ENCODE assay signal across 19 cellular contexts in the genomic region with DNA sequence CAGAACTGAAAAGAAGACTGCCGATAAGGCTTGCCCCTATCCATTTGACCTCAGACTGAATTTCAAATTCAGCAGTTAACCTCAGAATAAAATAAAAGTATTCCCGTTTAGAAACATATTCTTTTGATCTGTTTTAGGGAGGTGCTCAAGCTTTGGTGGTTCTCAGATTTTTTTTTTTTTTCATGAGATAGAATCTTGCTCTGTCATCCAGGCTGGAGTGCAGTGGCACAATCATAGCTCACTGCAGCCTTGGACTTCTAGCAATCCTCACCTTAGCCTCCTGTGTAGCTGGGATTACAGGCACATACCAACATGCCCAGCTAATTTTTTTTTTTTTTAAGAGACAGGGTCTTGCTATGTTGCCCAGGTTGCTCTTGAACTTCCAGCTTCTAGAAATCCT. TPM values are rescaled to one million over a fixed set of nuclear protein-coding genes. Genes with fewer than 3 reads are reported as not detected.
DNase-seq lines count a peak whose midpoint lies in the region; ATAC-seq, FAIRE-seq and TF ChIP-seq lines count a peak whose summit lies in the region.
"Had no signal": no experiment of that assay in that cellular context is flagged by ENCODE, and none has a peak within 500 bp of the region (broad histone marks: within the 10 kb centered on the region; RNA-seq: fewer than 3 reads in every experiment).

No MANE protein-coding gene starts in this region.

- H3K27ac ChIP-seq in HEK293 (ENCODE audit: extremely low read depth, low read depth, low read length): no peak overlapping the region
- H3K27ac ChIP-seq in K562 (ENCODE audit: extremely low read depth, low read depth, low read length): peak overlapping the region; percentile 26; the same call in 1 of the 3 replicates
- H3K27ac ChIP-seq: 22Rv1, A549, C4-2B, GM23248 had no signal

- H3K27ac Mint-ChIP-seq in activated CD8-positive, alpha-beta T cell treated with anti-CD3 and anti-CD28 coated beads for 36 hours: peak overlapping the region; percentile 34
- H3K27ac Mint-ChIP-seq in activated CD8-positive, alpha-beta T cell treated with anti-CD3 and anti-CD28 coated beads, Interleukin-2, amount 10 ng/mL, durations not matched to agents 7 days and 5 days: no peak overlapping the region
- H3K27ac Mint-ChIP-seq in naive thymus-derived CD8-positive, alpha-beta T cell: peak overlapping the region in 7 of 10 donors; percentile 14 to 75 (median 58)

- TF ChIP-seq RAD21 in K562 (CRISPR knock-in tag; conservative IDR thresholded peaks at IDR 0.05 in 1 of 2, IDR thresholded peaks at IDR 0.05 in 1 of 2): no peak

- no peak for TF ChIP-seq EP300 in K562 (IDR thresholded peaks at IDR 0.05; ENCODE audit: low read length)

- H3K4me2 ChIP-seq in K562 (ENCODE audit: insufficient read depth, low read length): no peak overlapping the region
- H3K4me2 ChIP-seq: A549 had no signal

- TF ChIP-seq CTCF in activated CD8-positive, alpha-beta T cell treated with anti-CD3 and anti-CD28 coated beads for 36 hours (IDR thresholded peaks at IDR 0.05): no peak
- TF ChIP-seq CTCF in HEK293 (tag by site-specific recombination; IDR thresholded peaks at IDR 0.05) (no peak), K562 (IDR thresholded peaks at IDR 0.05 in 2 of 3, conservative IDR thresholded peaks at IDR 0.05 in 1 of 3; ENCODE audit: insufficient read depth in 2 of 3, low read depth in 1 of 3, low read length in 3 of 3) (no peak)

- peaks cover 56% of the 10 kb centered on the region for H3K36me3 Mint-ChIP-seq in activated CD8-positive, alpha-beta T cell treated with anti-CD3 and anti-CD28 coated beads for 36 hours (ENCODE audit: low read depth)
- H3K36me3 Mint-ChIP-seq in activated CD8-positive, alpha-beta T cell treated with anti-CD3 and anti-CD28 coated beads, Interleukin-2, amount 10 ng/mL, durations not matched to agents 7 days and 5 days (ENCODE audit: low read depth): peaks cover 49% of the 10 kb centered on the region
- H3K36me3 Mint-ChIP-seq in naive thymus-derived CD8-positive, alpha-beta T cell: peaks cover 0 to 29% (median 26%) of the 10 kb centered on the region in 3 donors

- no peaks in the 10 kb centered on the region for H3K27me3 Mint-ChIP-seq in activated CD8-positive, alpha-beta T cell treated with anti-CD3 and anti-CD28 coated beads for 36 hours
- no peaks in the 10 kb centered on the region for H3K27me3 Mint-ChIP-seq in activated CD8-positive, alpha-beta T cell treated with anti-CD3 and anti-CD28 coated beads, Interleukin-2, amount 10 ng/mL, durations not matched to agents 7 days and 5 days (ENCODE audit: low read depth)
- H3K27me3 Mint-ChIP-seq in naive thymus-derived CD8-positive, alpha-beta T cell: no peaks in the 10 kb centered on the region
- H3K27me3 Mint-ChIP-seq: CD4-positive, alpha-beta memory T cell had no signal

- no peak for DNase-seq in activated CD8-positive, alpha-beta T cell treated with anti-CD3 and anti-CD28 coated beads for 36 hours
- DNase-seq in activated CD8-positive, alpha-beta T cell treated with anti-CD3 and anti-CD28 coated beads, Interleukin-2, amount 10 ng/mL, durations not matched to agents 7 days and 5 days: no peak
- DNase-seq in K562 (ENCODE audit: extremely low read depth in 1 of 4, low spot score in 3 of 4) (no peak), kidney tubule cell (ENCODE audit: low spot score) (no peak), NCI-H82 (lab: John Stamatoyannopoulos, UW) (no peak)
- DNase-seq in naive thymus-derived CD8-positive, alpha-beta T cell: no peak
- DNase-seq: AML-193; Calu3; CD4-positive, alpha-beta memory T cell; DMS53; DND-41; EL; GM23248 had no signal

- CTCF ChIA-PET in activated CD8-positive, alpha-beta T cell treated with anti-CD3 and anti-CD28 coated beads for 36 hours (lab: Charles Lee): no interaction called here
- CTCF ChIA-PET in activated CD8-positive, alpha-beta T cell treated with anti-CD3 and anti-CD28 coated beads, Interleukin-2, amount 10 ng/mL, durations not matched to agents 7 days and 5 days (lab: Charles Lee): interaction anchor here (0.6 kb wide), 1 partner anchor 95 kb away, joined by 3 read pairs; no protein-coding TSS in a partner anchor
- CTCF ChIA-PET in HEK293 (lab: Yijun Ruan, JAX): no interaction called here
- CTCF ChIA-PET in K562 (lab: Yijun Ruan, JAX; ENCODE audit: low intra/inter-chr PET ratio): no interaction called here

- no peak for ATAC-seq in activated CD8-positive, alpha-beta T cell treated with anti-CD3 and anti-CD28 coated beads for 36 hours
- no peak for ATAC-seq in activated CD8-positive, alpha-beta T cell treated with anti-CD3 and anti-CD28 coated beads, Interleukin-2, amount 10 ng/mL, durations not matched to agents 7 days and 5 days
- ATAC-seq in K562: peak; percentile 81
- peak in 1 of 2 donors; percentile 20 for ATAC-seq in naive thymus-derived CD8-positive, alpha-beta T cell
- ATAC-seq: A549, GM12878 had no signal

- FAIRE-seq in K562 (lab: Jason Lieb, UNC): no peak
- FAIRE-seq: A549, GM12878 had no signal

- in situ Hi-C loops in K562 (cut with MboI): no loop called here

- H3K9me3 ChIP-seq in HEK293 (ENCODE audit: control insufficient read depth, insufficient read depth, low read depth, low read length) (no peaks in the 10 kb centered on the region), K562 (replicated peaks; ENCODE audit: control insufficient read depth, insufficient read depth, low read depth, low read length) (no peaks in the 10 kb centered on the region)
- H3K9me3 ChIP-seq: A549, HAP-1 had no signal

- peaks cover 11% of the 10 kb centered on the region for H3K9me1 ChIP-seq in K562 (ENCODE audit: control insufficient read depth, insufficient read depth, low read length)

- POLR2A ChIA-PET in activated CD8-positive, alpha-beta T cell treated with anti-CD3 and anti-CD28 coated beads for 36 hours (lab: Charles Lee): interaction anchor here (1.0 kb wide), 1 partner anchor 11 kb away, joined by 3 read pairs; no protein-coding TSS in a partner anchor
- POLR2A ChIA-PET in activated CD8-positive, alpha-beta T cell treated with anti-CD3 and anti-CD28 coated beads, Interleukin-2, amount 10 ng/mL, durations not matched to agents 7 days and 5 days (lab: Charles Lee): no interaction called here
- POLR2A ChIA-PET in HEK293 (lab: Yijun Ruan, JAX): no interaction called here
- POLR2A ChIA-PET in K562 (lab: Yijun Ruan, JAX): interaction anchor here (0.6 to 1.0 kb wide), 3 partner anchors 8 to 38 kb away, joined by 3 read pairs; no protein-coding TSS in a partner anchor
- POLR2A ChIA-PET in naive thymus-derived CD8-positive, alpha-beta T cell (lab: Charles Lee): interaction anchor here (0.7 kb wide), 1 partner anchor 18 kb away, joined by 4 read pairs; no protein-coding TSS in a partner anchor

- no peak overlapping the region for H2AFZ ChIP-seq in K562 (ENCODE audit: low read depth, low read length)
- H2AFZ ChIP-seq: GM23248 had no signal

- H4K20me1 ChIP-seq in K562 (replicated peaks; ENCODE audit: control insufficient read depth, insufficient read depth, low read length): peaks cover 21% of the 10 kb centered on the region

- H3K4me1 Mint-ChIP-seq in activated CD8-positive, alpha-beta T cell treated with anti-CD3 and anti-CD28 coated beads for 36 hours (ENCODE audit: low read depth): peaks cover 79% of the 10 kb centered on the region
- H3K4me1 Mint-ChIP-seq in activated CD8-positive, alpha-beta T cell treated with anti-CD3 and anti-CD28 coated beads, Interleukin-2, amount 10 ng/mL, durations not matched to agents 7 days and 5 days (ENCODE audit: low read depth): peaks cover 54% of the 10 kb centered on the region
- H3K4me1 Mint-ChIP-seq in naive thymus-derived CD8-positive, alpha-beta T cell: peaks cover 29 to 93% (median 86%) of the 10 kb centered on the region in 4 donors

- H3K27me3 ChIP-seq in K562 (ENCODE audit: control insufficient read depth in 2 of 2, insufficient read depth in 2 of 2, low read length in 2 of 2): no peaks in the 10 kb centered on the region

- 0% methylated on average over 1 of the region's 2 CpGs for WGBS in K562 (ENCODE audit: insufficient coverage, low coverage, missing lambda C conversion rate)

- H3K4me3 Mint-ChIP-seq in activated CD8-positive, alpha-beta T cell treated with anti-CD3 and anti-CD28 coated beads for 36 hours: no peak overlapping the region
- H3K4me3 Mint-ChIP-seq in activated CD8-positive, alpha-beta T cell treated with anti-CD3 and anti-CD28 coated beads, Interleukin-2, amount 10 ng/mL, durations not matched to agents 7 days and 5 days: no peak overlapping the region
- peak overlapping the region in 6 of 10 donors; percentile 24 to 84 (median 52) for H3K4me3 Mint-ChIP-seq in naive thymus-derived CD8-positive, alpha-beta T cell

- H3K4me1 ChIP-seq in HEK293 (ENCODE audit: control insufficient read depth, insufficient read depth, low read length) (peaks cover 19% of the 10 kb centered on the region), K562 (replicated peaks in 1 of 2; ENCODE audit: control insufficient read depth in 2 of 2, insufficient read depth in 2 of 2, low read length in 2 of 2) (peaks cover 7 to 11% of the 10 kb centered on the region in 2 experiments; a peak in 3 of 5 replicates)

- intact Hi-C loops in activated CD8-positive, alpha-beta T cell treated with anti-CD3 and anti-CD28 coated beads for 36 hours (cut with micrococcal nuclease): no loop called here
- intact Hi-C loops in K562 (cut with micrococcal nuclease): no loop called here

- H3K9ac ChIP-seq in K562 (ENCODE audit: insufficient read depth in 1 of 2, low read depth in 2 of 2, low read length in 2 of 2): no peak overlapping the region
- H3K9ac ChIP-seq: GM23248 had no signal

- peaks cover 0 to 5% of the 10 kb centered on the region in 2 experiments; a peak in 2 of 3 replicates for H3K36me3 ChIP-seq in HEK293 (ENCODE audit: control insufficient read depth in 2 of 2, insufficient read depth in 1 of 2, low read length in 2 of 2)
- peaks cover 5% of the 10 kb centered on the region; the same call in 1 of the 3 replicates for H3K36me3 ChIP-seq in K562 (ENCODE audit: control insufficient read depth, insufficient read depth, low read length)

- H3K4me3 ChIP-seq in HEK293 (ENCODE audit: low read depth, low read length) (no peak overlapping the region), K562 (no peak overlapping the region)
- H3K4me3 ChIP-seq: A549, GM12878, GM23248, HAP-1 had no signal

- no TSS peak for BruUV-seq in K562 (replicated peaks; lab: Mats Ljungman, UMichigan)

- H3K79me2 ChIP-seq in K562 (ENCODE audit: control insufficient read depth, insufficient read depth, low read length): peaks cover 96% of the 10 kb centered on the region

- H3K9me3 Mint-ChIP-seq in activated CD8-positive, alpha-beta T cell treated with anti-CD3 and anti-CD28 coated beads for 36 hours: no peaks in the 10 kb centered on the region
- no peaks in the 10 kb centered on the region for H3K9me3 Mint-ChIP-seq in activated CD8-positive, alpha-beta T cell treated with anti-CD3 and anti-CD28 coated beads, Interleukin-2, amount 10 ng/mL, durations not matched to agents 7 days and 5 days (ENCODE audit: insufficient read depth)
- H3K9me3 Mint-ChIP-seq in naive thymus-derived CD8-positive, alpha-beta T cell: no peaks in the 10 kb centered on the region
- H3K9me3 Mint-ChIP-seq: CD4-positive, alpha-beta memory T cell had no signal

- TF ChIP-seq POLR2A in K562 (conservative IDR thresholded peaks at IDR 0.05): no peak

RNA-seq across cellular contexts. Expression of gene AEBP2, which starts 15.5 kb away (rescaled TPM):
- 10 to 100 TPM; 59.6 to 63.3 TPM for total RNA-seq in activated CD8-positive, alpha-beta T cell treated with anti-CD3 and anti-CD28 coated beads for 36 hours
- total RNA-seq in activated CD8-positive, alpha-beta T cell treated with anti-CD3 and anti-CD28 coated beads, Interleukin-2, amount 10 ng/mL, durations not matched to agents 7 days and 5 days: 10 to 100 TPM; 57.3 to 57.4 TPM
- 6.1 and 12.1 TPM in 2 replicates for total RNA-seq in K562 (2011; cell fraction: chromatin; rRNA removed; ENCODE audit: low replicate concordance)
- 1.7 and 2.9 TPM in 2 replicates for total RNA-seq in K562 (2011; cell fraction: nucleolus; rRNA removed)
- total RNA-seq in K562 (2011; cell fraction: nucleoplasm; rRNA removed): 4.8 and 13.1 TPM in 2 replicates
- total RNA-seq in K562 (2014; rRNA removed) (5.0 and 5.7 TPM in 2 replicates), K562 (2014; rRNA removed; fragmentation: Illumina TruSeq; extraction: Trizol) (9.3 and 9.7 TPM in 2 replicates), K562 (2015; rRNA removed; fragmentation: Illumina TruSeq; extraction: Trizol) (10.0 and 10.1 TPM in 2 replicates), K562 (2021) (12.9 and 18.2 TPM in 2 replicates)
- polyA plus RNA-seq in K562 (2011; rRNA removed) (8.4 and 9.7 TPM in 2 replicates), K562 (2014; fragmentation: Illumina TruSeq; extraction: Trizol) (18.3 and 20.9 TPM in 2 replicates), K562 (2014; fragmentation: Nextera tagmentation; extraction: Ambion mirVana) (10 to 100 TPM; 17.6 to 43.7 TPM), K562 (2014; rRNA removed) (7.2 and 10.3 TPM in 2 replicates)
- 1.3 and 5.9 TPM in 2 replicates for polyA plus RNA-seq in K562 (2011; cell fraction: cytosol; rRNA removed)
- 4.4 and 5.9 TPM in 2 replicates for polyA plus RNA-seq in K562 (2011; cell fraction: nucleus; rRNA removed)
- 8.3 and 11.2 TPM in 2 replicates for polyA plus RNA-seq in K562 (2012)
- polyA minus RNA-seq in K562 (2011; rRNA and poly(A)+ RNA removed): 16.1 and 16.7 TPM in 2 replicates
- polyA minus RNA-seq in K562 (2011; cell fraction: cytosol; rRNA and poly(A)+ RNA removed): 9.8 and 12.7 TPM in 2 replicates
- 3.0 and 5.4 TPM in 2 replicates for polyA minus RNA-seq in K562 (2011; cell fraction: nucleus; rRNA and poly(A)+ RNA removed)
- 10 to 100 TPM; 61.8 to 66.4 TPM for total RNA-seq in naive thymus-derived CD8-positive, alpha-beta T cell
- 10 to 100 TPM in 2 of 3 donors, 1 to 10 TPM in 1; 8.5 to 15.5 (median 14.0) TPM for polyA plus RNA-seq in naive thymus-derived CD8-positive, alpha-beta T cell

Comparison
In these comparisons a context has a peak if more than half of its experiments do, and no peak if none do; other contexts are left out.
1. POLR2A ChIA-PET loops: an anchor here in activated CD8-positive, alpha-beta T cell treated with anti-CD3 and anti-CD28 coated beads for 36 hours (1.0 kb wide), K562 (0.6 to 1.0 kb wide) and naive thymus-derived CD8-positive, alpha-beta T cell (0.7 kb wide); none called in activated CD8-positive, alpha-beta T cell treated with anti-CD3 and anti-CD28 coated beads, Interleukin-2, amount 10 ng/mL, durations not matched to agents 7 days and 5 days and HEK293.
2. H3K4me3 Mint-ChIP-seq: peak in naive thymus-derived CD8-positive, alpha-beta T cell (6 of 10); none in activated CD8-positive, alpha-beta T cell treated with anti-CD3 and anti-CD28 coated beads for 36 hours (single experiment) and activated CD8-positive, alpha-beta T cell treated with anti-CD3 and anti-CD28 coated beads, Interleukin-2, amount 10 ng/mL, durations not matched to agents 7 days and 5 days (single experiment).